In genomic region chr6:168538188-168538891, GRCh38 we compare ENCODE assay signal across 7 cellular contexts.
DNase-seq lines count a peak whose midpoint lies in the region; ATAC-seq and TF ChIP-seq lines count a peak whose summit lies in the region.
"Not testable (repeated sequence)": the region's sequence is repeated elsewhere in the genome, so short reads cannot be mapped to it uniquely, and the experiment has no call there.

No MANE protein-coding gene starts in this region.

- no CpG with 5 or more reads among the region's 14 CpGs for WGBS in gastroesophageal sphincter (ENCODE audit: low coverage in 1 of 2), 2 donors
- WGBS in testis, 2 donors = 68 to 69% methylated on average over 9 to 14 of the region's 14 CpGs

- 0 out of 2 replicates have a peak, but pooled peaks have one; percentile 8 for TF ChIP-seq RAD21 in Ishikawa (IDR thresholded peaks at IDR 0.05; ENCODE audit: low read depth)

- DNase-seq in WERI-Rb-1; coronary artery (ENCODE audit: low spot score); testis; vagina (ENCODE audit: extremely low spot score in 2 of 2): not testable (repeated sequence)

- not testable (repeated sequence) for ATAC-seq in gastroesophageal sphincter

- not testable (repeated sequence) for TF ChIP-seq EP300 in Ishikawa (IDR thresholded peaks at IDR 0.05; ENCODE audit: borderline replicate concordance); gastroesophageal sphincter (IDR thresholded peaks at IDR 0.05)

- H4K20me1 ChIP-seq in BLaER1 treated with 17β-estradiol and CSF1 and Interleukin-3, amounts not matched to agents 10 nM and 100 nM = peaks cover 0 to 12% (median 0%) of the 10 kb centered on the region in 11 experiments; a peak in 1 of 22 replicates

- H3K9ac ChIP-seq in BLaER1 treated with 17β-estradiol and CSF1 and Interleukin-3, amounts not matched to agents 10 nM and 100 nM = not testable (repeated sequence)

- H3K4me3 ChIP-seq in BLaER1 treated with 17β-estradiol and CSF1 and Interleukin-3, amounts not matched to agents 10 nM and 100 nM; WERI-Rb-1 (ENCODE audit: low read depth, low read length); coronary artery; gastroesophageal sphincter; testis; vagina: not testable (repeated sequence)

- H3K27me3 ChIP-seq in BLaER1 treated with 17β-estradiol and CSF1 and Interleukin-3, amounts not matched to agents 10 nM and 100 nM; WERI-Rb-1 (ENCODE audit: insufficient read depth, low read depth, severe bottlenecking); gastroesophageal sphincter; testis; vagina: not testable (repeated sequence)

- not testable (repeated sequence) for TF ChIP-seq POLR2A in gastroesophageal sphincter (IDR thresholded peaks at IDR 0.05); testis (IDR thresholded peaks at IDR 0.05); vagina (IDR thresholded peaks at IDR 0.05)

- peak overlapping the region in 1 of 11 experiments; percentile 36; a peak in 1 of 22 replicates for H3K27ac ChIP-seq in BLaER1 treated with 17β-estradiol and CSF1 and Interleukin-3, amounts not matched to agents 10 nM and 100 nM
- H3K27ac ChIP-seq in WERI-Rb-1 = not testable (repeated sequence)
- peak overlapping the region; percentile 81 to 89 for H3K27ac ChIP-seq in coronary artery
- H3K27ac ChIP-seq in gastroesophageal sphincter = peak overlapping the region; percentile 18 to 85 (median 80)
- peak overlapping the region; percentile 75 to 83 for H3K27ac ChIP-seq in testis
- peak overlapping the region; percentile 15 for H3K27ac ChIP-seq in vagina

- intact Hi-C loops in testis (cut with DNase I; ENCODE audit: low total_unique reads); vagina (cut with DNase I): not testable (repeated sequence)

- H3K4me2 ChIP-seq in BLaER1 treated with 17β-estradiol and CSF1 and Interleukin-3, amounts not matched to agents 10 nM and 100 nM = peak overlapping the region in 9 of 11 experiments; percentile 45 to 69 (median 61); a peak in 17 of 22 replicates

- not testable (repeated sequence) for H3K36me3 ChIP-seq in BLaER1 treated with 17β-estradiol and CSF1 and Interleukin-3, amounts not matched to agents 10 nM and 100 nM; WERI-Rb-1; gastroesophageal sphincter; testis (ENCODE audit: low read depth, missing control alignments); vagina

- not testable (repeated sequence) for H3K9me3 ChIP-seq in BLaER1 treated with 17β-estradiol and CSF1 and Interleukin-3, amounts not matched to agents 10 nM and 100 nM (replicated peaks in 1 of 11); WERI-Rb-1 (ENCODE audit: severe bottlenecking); gastroesophageal sphincter; testis; vagina

- H3K4me1 ChIP-seq in BLaER1 treated with 17β-estradiol and CSF1 and Interleukin-3, amounts not matched to agents 10 nM and 100 nM = peaks cover 9 to 17% (median 14%) of the 10 kb centered on the region in 10 experiments
- H3K4me1 ChIP-seq in gastroesophageal sphincter (peaks cover 0 to 71% (median 39%) of the 10 kb centered on the region in 3 donors), testis (peaks cover 69% of the 10 kb centered on the region)
- not testable (repeated sequence) for H3K4me1 ChIP-seq in vagina

- TF ChIP-seq CTCF in WERI-Rb-1 (IDR thresholded peaks at IDR 0.05; ENCODE audit: low read depth, low read length) = peak; percentile 24; the same call in 1 of the 2 replicates
- TF ChIP-seq CTCF in coronary artery (IDR thresholded peaks at IDR 0.05); gastroesophageal sphincter (IDR thresholded peaks at IDR 0.05); testis (IDR thresholded peaks at IDR 0.05); vagina (IDR thresholded peaks at IDR 0.05): not testable (repeated sequence)
